36 cellular contexts compared by ENCODE assay signal in the genomic region with DNA sequence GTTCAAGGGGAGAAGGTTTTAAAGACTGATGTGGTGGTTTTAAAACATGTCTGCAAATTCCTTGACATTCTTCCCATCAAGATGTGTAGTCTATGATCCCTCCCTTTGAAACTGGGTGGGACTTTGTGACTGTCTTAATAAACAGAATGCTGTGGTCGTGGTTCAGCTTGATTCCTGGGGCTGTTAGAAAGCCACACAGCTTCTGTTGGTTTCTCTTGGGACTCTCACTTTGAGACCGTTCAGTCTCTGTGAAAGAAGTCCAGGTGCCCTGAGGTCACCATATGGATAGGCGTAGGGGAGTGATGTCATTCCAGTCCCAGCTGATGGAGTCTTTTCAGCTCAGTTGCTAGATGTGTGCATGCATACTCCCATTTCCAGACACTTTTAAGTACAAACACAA.
DNase-seq lines count a peak whose midpoint lies in the region; ATAC-seq, FAIRE-seq and TF ChIP-seq lines count a peak whose summit lies in the region.
"Had no signal": no experiment of that assay in that cellular context is flagged by ENCODE, and none has a peak within 500 bp of the region (broad histone marks: within the 10 kb centered on the region; RNA-seq: fewer than 3 reads in every experiment).

No MANE protein-coding gene starts in this region.

- H3K4me3 ChIP-seq in heart right ventricle (no peak overlapping the region), astrocyte (ENCODE audit: insufficient read depth, low read depth, low read length) (no peak overlapping the region), PC-3 (ENCODE audit: low read length) (no peak overlapping the region)
- H3K4me3 ChIP-seq: heart left ventricle, SK-N-MC had no signal

- intact Hi-C loops in Right ventricle myocardium inferior (cut with DNase I): no loop called here
- intact Hi-C loops in heart right ventricle (cut with DNase I): no loop called here
- intact Hi-C loops in PC-3 (cut with micrococcal nuclease): no loop called here

- H3K27ac ChIP-seq in heart right ventricle: no peak overlapping the region
- H3K27ac ChIP-seq in astrocyte (ENCODE audit: low read depth, low read length): no peak overlapping the region
- no peak overlapping the region for H3K27ac ChIP-seq in PC-3 (ENCODE audit: low read length)
- H3K27ac ChIP-seq: foreskin keratinocyte, heart left ventricle, SK-N-MC had no signal

- H3K9me2 ChIP-seq in PC-3 (replicated peaks; ENCODE audit: low read length): no peaks in the 10 kb centered on the region

- H3K27me3 ChIP-seq in heart right ventricle: no peaks in the 10 kb centered on the region
- H3K27me3 ChIP-seq in astrocyte (ENCODE audit: insufficient read depth, low read length): no peaks in the 10 kb centered on the region
- no peaks in the 10 kb centered on the region for H3K27me3 ChIP-seq in PC-3 (ENCODE audit: low read length)
- H3K27me3 ChIP-seq: foreskin keratinocyte, heart left ventricle had no signal

- H3K4me1 ChIP-seq in heart right ventricle (peaks cover 0 to 24% (median 10%) of the 10 kb centered on the region in 9 donors), astrocyte (ENCODE audit: insufficient read depth, low read length) (no peaks in the 10 kb centered on the region), PC-3 (ENCODE audit: insufficient read depth, low read length) (peaks cover 19% of the 10 kb centered on the region)
- H3K4me1 ChIP-seq: foreskin keratinocyte had no signal

- WGBS in heart right ventricle, 2 donors: 62 to 63% methylated on average over 3 of the region's 3 CpGs

- H3K4me3 Mint-ChIP-seq in astrocyte (ENCODE audit: unreplicated experiment): no peak overlapping the region
- H3K4me3 Mint-ChIP-seq: activated CD4-positive, alpha-beta T cell treated with anti-CD3 and anti-CD28 coated beads, Interleukin-2, amount 10 ng/mL, durations not matched to agents 7 days and 5 days; activated naive CD8-positive, alpha-beta T cell treated with anti-CD3 and anti-CD28 coated beads for 36 hours; activated T-cell treated with anti-CD3 and anti-CD28 coated beads, Interleukin-2, amount 50 U/mL, for 4 hours; CD4-positive, alpha-beta memory T cell; mesothelial cell of epicardium; naive B cell; WTC11 had no signal

- no peaks in the 10 kb centered on the region for H3K27me3 Mint-ChIP-seq in astrocyte (ENCODE audit: low read depth, unreplicated experiment)
- H3K27me3 Mint-ChIP-seq: activated CD4-positive, alpha-beta T cell treated with anti-CD3 and anti-CD28 coated beads, Interleukin-2, amount 10 ng/mL, durations not matched to agents 7 days and 5 days; activated naive CD8-positive, alpha-beta T cell treated with anti-CD3 and anti-CD28 coated beads for 36 hours; CD4-positive, alpha-beta memory T cell; naive B cell had no signal

- TF ChIP-seq CTCF in heart right ventricle (IDR thresholded peaks at IDR 0.05) (no peak), astrocyte (IDR thresholded peaks at IDR 0.05; ENCODE audit: insufficient read depth, low read depth, low read length) (no peak), PC-3 (conservative IDR thresholded peaks at IDR 0.05; ENCODE audit: low read depth, low read length) (no peak)

- BruUV-seq in PC-3 (replicated peaks; lab: Mats Ljungman, UMichigan): no TSS peak

- H3K79me2 ChIP-seq in astrocyte (ENCODE audit: insufficient read depth, low read length) (no peaks in the 10 kb centered on the region), PC-3 (ENCODE audit: low read length) (no peaks in the 10 kb centered on the region)

- H2AFZ ChIP-seq in astrocyte (ENCODE audit: low read depth, low read length) (no peak overlapping the region), PC-3 (ENCODE audit: low read length) (no peak overlapping the region)

- CTCF ChIA-PET in PC-3 (lab: Charles Lee): no interaction called here

- DNase-seq in Right ventricle myocardium inferior (ENCODE audit: missing footprints): peak; percentile 33
- no peak for DNase-seq in heart right ventricle
- DNase-seq in astrocyte (ENCODE audit: low read depth): no peak
- no peak for DNase-seq in NOMO-1 (lab: John Stamatoyannopoulos, UW; ENCODE audit: unreplicated experiment in 2 of 2)
- DNase-seq in epidermal melanocyte (ENCODE audit: insufficient read length, low spot score): no peak
- DNase-seq in PC-3: no peak
- DNase-seq: 8988T; activated CD4-positive, alpha-beta T cell treated with anti-CD3 and anti-CD28 coated beads, Interleukin-2, amount 10 ng/mL, durations not matched to agents 7 days and 5 days; activated gamma-delta T cell; activated naive CD8-positive, alpha-beta T cell treated with anti-CD3 and anti-CD28 coated beads for 36 hours; activated T-cell treated with anti-CD3 and anti-CD28 coated beads, Interleukin-2, amount 50 U/mL, for 4 hours; aorta; caudate nucleus; CD4-positive, alpha-beta memory T cell; foreskin keratinocyte; heart left ventricle; kidney; left ventricle myocardium superior; naive B cell; NCI-H1048; NCI-H1694; NCI-H446 treated with DMSO at 0.1 percent for 48 hours; NCI-H82; right cardiac atrium; stimulated activated CD4-positive, alpha-beta T cell treated with anti-CD3 and anti-CD28 coated beads, Interleukin-1b, Interleukin-23, amount 100 ng/mL, for 48 hours; stimulated activated naive CD8-positive, alpha-beta T cell treated with anti-CD3 and anti-CD28 coated beads, Interleukin-15, Interleukin-2, amounts not matched to agents 100 U/mL and 50 U/mL, for 24 hours; T-helper 1 cell had no signal

- H3K36me3 Mint-ChIP-seq in astrocyte (ENCODE audit: low read depth, unreplicated experiment): no peaks in the 10 kb centered on the region
- H3K36me3 Mint-ChIP-seq: activated naive CD8-positive, alpha-beta T cell treated with anti-CD3 and anti-CD28 coated beads for 36 hours; CD4-positive, alpha-beta memory T cell; mesothelial cell of epicardium had no signal

- H3K4me2 ChIP-seq in astrocyte (ENCODE audit: low read length): no peak overlapping the region
- no peak overlapping the region for H3K4me2 ChIP-seq in PC-3 (ENCODE audit: low read length)

- FAIRE-seq in astrocyte (lab: Jason Lieb, UNC): no peak
- FAIRE-seq: D721Med, GM12892, H1, kidney had no signal

- H3K36me3 ChIP-seq in heart right ventricle: no peaks in the 10 kb centered on the region
- no peaks in the 10 kb centered on the region for H3K36me3 ChIP-seq in astrocyte (ENCODE audit: insufficient read depth, low read length)
- H3K36me3 ChIP-seq in PC-3 (ENCODE audit: low read depth, low read length): no peaks in the 10 kb centered on the region
- H3K36me3 ChIP-seq: heart left ventricle had no signal

- POLR2A ChIA-PET in PC-3 (lab: Charles Lee; ENCODE audit: unreplicated experiment): no interaction called here

- H4K20me1 ChIP-seq in astrocyte (ENCODE audit: insufficient read depth, low read length) (no peaks in the 10 kb centered on the region), PC-3 (ENCODE audit: low read length) (no peaks in the 10 kb centered on the region)

- ATAC-seq in Right ventricle myocardium inferior: no peak
- ATAC-seq in heart right ventricle: no peak
- ATAC-seq in HG03108 (IDR thresholded peaks at IDR 0.05; ENCODE audit: unreplicated experiment): peak; percentile 50
- no peak for ATAC-seq in GM19455 (IDR thresholded peaks at IDR 0.05; ENCODE audit: unreplicated experiment)
- ATAC-seq in PC-3: no peak
- ATAC-seq: activated T-cell treated with anti-CD3 and anti-CD28 coated beads, Interleukin-2, amount 50 U/mL, for 4 hours; esophagus mucosa; foreskin keratinocyte; heart left ventricle; left ventricle myocardium superior; right cardiac atrium; stimulated activated naive CD8-positive, alpha-beta T cell treated with anti-CD3 and anti-CD28 coated beads, Interleukin-15, Interleukin-2, amounts not matched to agents 100 U/mL and 50 U/mL, for 24 hours; WTC11 had no signal

- H3K9me3 ChIP-seq in heart right ventricle: peaks cover 0 to 18% (median 0%) of the 10 kb centered on the region in 11 donors
- no peaks in the 10 kb centered on the region for H3K9me3 ChIP-seq in astrocyte (ENCODE audit: insufficient read depth, low read depth, low read length)
- H3K9me3 ChIP-seq in PC-3 (ENCODE audit: low read length): no peaks in the 10 kb centered on the region; the same call in 1 of the 2 replicates

- H3F3A ChIP-seq in PC-3 (ENCODE audit: low read length, unreplicated experiment): no peaks in the 10 kb centered on the region

- H3K27ac Mint-ChIP-seq in astrocyte (ENCODE audit: unreplicated experiment): peak overlapping the region; percentile 29
- H3K27ac Mint-ChIP-seq: activated CD4-positive, alpha-beta T cell treated with anti-CD3 and anti-CD28 coated beads, Interleukin-2, amount 10 ng/mL, durations not matched to agents 7 days and 5 days; activated naive CD8-positive, alpha-beta T cell treated with anti-CD3 and anti-CD28 coated beads for 36 hours; mesothelial cell of epicardium; WTC11 had no signal

- H3K9ac ChIP-seq in astrocyte (ENCODE audit: low read length) (no peak overlapping the region), PC-3 (ENCODE audit: low read length) (no peak overlapping the region)

- peaks cover 18% of the 10 kb centered on the region for H3K4me1 Mint-ChIP-seq in astrocyte (ENCODE audit: low read depth, unreplicated experiment)
- H3K4me1 Mint-ChIP-seq: activated naive CD8-positive, alpha-beta T cell treated with anti-CD3 and anti-CD28 coated beads for 36 hours; mesothelial cell of epicardium had no signal

- H3K9me3 Mint-ChIP-seq in astrocyte (ENCODE audit: unreplicated experiment): peaks cover 4% of the 10 kb centered on the region
